ENCODE assay signal across 13 cellular contexts in genomic region chr22:24471570-24471969, GRCh38. TPM values are rescaled to one million over a fixed set of nuclear protein-coding genes. Genes with fewer than 3 reads are reported as not detected.
DNase-seq lines count a peak whose midpoint lies in the region; ATAC-seq, FAIRE-seq and TF ChIP-seq lines count a peak whose summit lies in the region.
"Had no signal": no experiment of that assay in that cellular context is flagged by ENCODE, and none has a peak within 500 bp of the region (broad histone marks: within the 10 kb centered on the region; RNA-seq: fewer than 3 reads in every experiment).

No MANE protein-coding gene starts in this region.

- H2BK120ac ChIP-seq in H1 (replicated peaks; ENCODE audit: low read depth, low read length), result no peak overlapping the region

- H3K36me3 ChIP-seq in H1 (ENCODE audit: control insufficient read depth in 2 of 4, insufficient read depth in 4 of 4, low read length in 3 of 4) (no peaks in the 10 kb centered on the region), tibial nerve (no peaks in the 10 kb centered on the region), stomach (no peaks in the 10 kb centered on the region)

- H3K18ac ChIP-seq in H1 (ENCODE audit: extremely low read depth, low read length), result no peak overlapping the region

- 85% methylated on average over 4 of the region's 4 CpGs; no CpG with 5 or more reads in 1 of the 2 experiments for WGBS in H1 (ENCODE audit: extremely low coverage in 1 of 2, insufficient coverage in 1 of 2, insufficient read length in 1 of 2, insufficient replicate concordance in 2 of 2, low coverage in 1 of 2, low lambda C conversion rate in 2 of 2, missing lambda C conversion rate in 1 of 2), 2 experiments
- 57 to 65% methylated on average over 4 of the region's 4 CpGs for WGBS in tibial nerve, 2 donors
- 76 to 91% (median 78%) methylated on average over 4 of the region's 4 CpGs for WGBS in stomach, 5 donors

- no peak for TF ChIP-seq EP300 in H1 (IDR thresholded peaks at IDR 0.05; ENCODE audit: borderline replicate concordance in 1 of 2, low read depth in 2 of 2, low read length in 2 of 2)
- TF ChIP-seq EP300 in tibial nerve (IDR thresholded peaks at IDR 0.05), result peak in 1 of 2 donors; percentile 81
- TF ChIP-seq EP300 in stomach (IDR thresholded peaks at IDR 0.05), result no peak

- H3K4ac ChIP-seq in H1 (replicated peaks; ENCODE audit: insufficient read length, low read depth, low read length), result no peak overlapping the region

- peak; percentile 65 for DNase-seq in NCI-H524 treated with DMSO at 0.1 percent for 48 hours (lab: John Stamatoyannopoulos, UW)
- DNase-seq in H1 (ENCODE audit: low read depth in 1 of 2, low spot score in 2 of 2), result peak in 1 of 2 experiments; percentile 17
- peak; percentile 21 for DNase-seq in medulla oblongata (ENCODE audit: extremely low spot score)
- peak; percentile 59 to 75 for DNase-seq in tibial nerve (ENCODE audit: low spot score in 2 of 2)
- no peak for DNase-seq in stomach
- DNase-seq: activated T-cell treated with anti-CD3 and anti-CD28 coated beads, Interleukin-2, amount 50 U/mL, for 1 hour; cortex of kidney; NCI-H1694 treated with DMSO at 0.1 percent for 48 hours; stimulated activated CD4-positive, alpha-beta T cell treated with anti-CD3 and anti-CD28 coated beads, Interleukin-2, amount 100 ng/mL, for 24 hours; stimulated activated naive CD8-positive, alpha-beta T cell treated with anti-CD3 and anti-CD28 coated beads, Interleukin-15, amount 100 ng/mL, for 72 hours had no signal

- H4K91ac ChIP-seq in H1 (replicated peaks; ENCODE audit: insufficient read length, low read length), result no peak overlapping the region

- intact Hi-C loops in stomach (cut with DNase I; ENCODE audit: low total_unique reads), result no loop called here

- no peaks in the 10 kb centered on the region for H3K23me2 ChIP-seq in H1 (ENCODE audit: low read depth, low read length)

- H4K8ac ChIP-seq in H1 (ENCODE audit: extremely low read depth, insufficient read depth, low read length), result no peak overlapping the region

- TF ChIP-seq CTCF in H1 (IDR thresholded peaks at IDR 0.05; ENCODE audit: control extremely low read depth in 1 of 3, insufficient read depth in 1 of 3, low read depth in 1 of 3, low read length in 3 of 3) (no peak), tibial nerve (IDR thresholded peaks at IDR 0.05) (no peak), stomach (IDR thresholded peaks at IDR 0.05) (no peak)

- H2BK5ac ChIP-seq in H1 (ENCODE audit: low read depth, low read length), result no peak overlapping the region

- H2BK12ac ChIP-seq in H1 (ENCODE audit: low read depth, low read length), result no peak overlapping the region

- CTCF ChIA-PET in H1 (lab: Charles Lee; ENCODE audit: partially characterized antibody), result interaction anchor here (0.6 to 3.8 kb wide), 6 partner anchors 16 to 190 kb away, joined by 3 to 18 read pairs (median 4); no protein-coding TSS in a partner anchor

- H3K4me1 ChIP-seq in H1 (replicated peaks in 1 of 4; ENCODE audit: control insufficient read depth in 3 of 4, insufficient read depth in 4 of 4, low read length in 3 of 4), result peaks cover 4 to 8% (median 5%) of the 10 kb centered on the region in 4 experiments; a peak in 5 of 7 replicates
- H3K4me1 ChIP-seq in tibial nerve, result peaks cover 0 to 52% (median 13%) of the 10 kb centered on the region in 4 donors
- H3K4me1 ChIP-seq in stomach, result peaks cover 0 to 19% (median 9%) of the 10 kb centered on the region in 4 donors

- no peak for TF ChIP-seq POLR2A in H1 (IDR thresholded peaks at IDR 0.05; ENCODE audit: control extremely low read depth in 1 of 2, low read depth in 2 of 2, low read length in 2 of 2)
- TF ChIP-seq POLR2A in tibial nerve (IDR thresholded peaks at IDR 0.05), result no peak
- TF ChIP-seq POLR2A in stomach (IDR thresholded peaks at IDR 0.05), result no peak

- no peak overlapping the region for H3K4me2 ChIP-seq in H1 (ENCODE audit: insufficient read depth in 1 of 2, low read depth in 2 of 2, low read length in 2 of 2)
- H3K4me2 ChIP-seq: hepatocyte had no signal

- no peak overlapping the region for H3K9ac ChIP-seq in H1 (replicated peaks in 1 of 4; ENCODE audit: extremely low read depth in 1 of 4, low read depth in 3 of 4, low read length in 3 of 4)

- H4K5ac ChIP-seq in H1 (ENCODE audit: insufficient read length, low read depth, low read length), result no peak overlapping the region

- no peak overlapping the region for H3K56ac ChIP-seq in H1 (replicated peaks; ENCODE audit: insufficient read length, low read depth, low read length)

- peak overlapping the region; percentile 81 for H2AFZ ChIP-seq in H1 (ENCODE audit: low read length)
- H2AFZ ChIP-seq: hepatocyte had no signal

- H3K79me2 ChIP-seq in H1 (ENCODE audit: control insufficient read depth in 1 of 2, insufficient read depth in 2 of 2, low read length in 2 of 2), result no peaks in the 10 kb centered on the region
- H3K79me2 ChIP-seq: hepatocyte had no signal

- H2BK15ac ChIP-seq in H1 (ENCODE audit: low read length), result no peak overlapping the region

- H3K27ac ChIP-seq in H1 (ENCODE audit: low read depth, low read length) (no peak overlapping the region), tibial nerve (peak overlapping the region in 2 of 4 donors; percentile 53 to 65), stomach (no peak overlapping the region)
- H3K27ac ChIP-seq: hepatocyte had no signal

- H4K20me1 ChIP-seq in H1 (replicated peaks in 1 of 2; ENCODE audit: control insufficient read depth in 1 of 2, insufficient read depth in 2 of 2, low read length in 2 of 2), result no peaks in the 10 kb centered on the region

- no peak overlapping the region for H2AK5ac ChIP-seq in H1 (ENCODE audit: low read depth, low read length)

- no peak overlapping the region for H2BK20ac ChIP-seq in H1 (ENCODE audit: low read length)

- H3K23ac ChIP-seq in H1 (ENCODE audit: insufficient read length), result no peak overlapping the region

- 0 out of 4 replicates have a peak, but pooled peaks cover 0 to 3% of the 10 kb centered on the region in 2 experiments for H3K9me3 ChIP-seq in H1 (ENCODE audit: insufficient read depth in 2 of 2, low read depth in 1 of 2, low read length in 1 of 2)
- peaks cover 0 to 5% (median 0%) of the 10 kb centered on the region in 4 donors for H3K9me3 ChIP-seq in tibial nerve
- H3K9me3 ChIP-seq in stomach, result no peaks in the 10 kb centered on the region

- FAIRE-seq in H1 (lab: Jason Lieb, UNC), result no peak

- POLR2A ChIA-PET in H1 (lab: Charles Lee; ENCODE audit: partially characterized antibody), result no interaction called here

- no peak overlapping the region for H3K4me3 ChIP-seq in H1 (ENCODE audit: extremely low read depth in 1 of 4, insufficient read depth in 2 of 4, low read depth in 3 of 4, low read length in 4 of 4)
- no peak overlapping the region for H3K4me3 ChIP-seq in tibial nerve
- H3K4me3 ChIP-seq in stomach, result no peak overlapping the region
- H3K4me3 ChIP-seq: hepatocyte had no signal

- no peak for ATAC-seq in HG02678 (IDR thresholded peaks at IDR 0.05; ENCODE audit: unreplicated experiment)
- ATAC-seq in HG03571 (IDR thresholded peaks at IDR 0.05; ENCODE audit: unreplicated experiment), result no peak
- ATAC-seq: stimulated activated naive CD8-positive, alpha-beta T cell treated with anti-CD3 and anti-CD28 coated beads, Interleukin-15, amount 100 ng/mL, for 72 hours had no signal

- no peak for TF ChIP-seq RAD21 in H1 (IDR thresholded peaks at IDR 0.05 in 1 of 2, conservative IDR thresholded peaks at IDR 0.05 in 1 of 2; ENCODE audit: low read depth in 2 of 2, low read length in 2 of 2)

- H3K27me3 ChIP-seq in H1 (replicated peaks in 1 of 4; ENCODE audit: control insufficient read depth in 3 of 4, extremely low read depth in 1 of 4, insufficient read depth in 3 of 4, low read length in 3 of 4) (no peaks in the 10 kb centered on the region), tibial nerve (no peaks in the 10 kb centered on the region), stomach (no peaks in the 10 kb centered on the region)
- H3K27me3 ChIP-seq: hepatocyte had no signal

- no peak overlapping the region for H3K14ac ChIP-seq in H1 (ENCODE audit: insufficient read length)

- no peaks in the 10 kb centered on the region for H3K79me1 ChIP-seq in H1 (ENCODE audit: low read depth, low read length)

TF ChIP-seq in H1, 55 proteins besides CTCF, POLR2A, EP300 and RAD21 (continues in another document):
- TF ChIP-seq SAP30 (IDR thresholded peaks at IDR 0.05; ENCODE audit: insufficient read depth, insufficient replicate concordance, low read length) (no peak), E2F6 (IDR thresholded peaks at IDR 0.05) (no peak), SP1 (IDR thresholded peaks at IDR 0.05; ENCODE audit: low read depth, low read length) (no peak)

RNA-seq across cellular contexts. Expression of gene UPB1, which starts 23.6 kb away (rescaled TPM):
- total RNA-seq in H1 (2021; fragmentation: NEBNext Ultra II Directional; extraction: Animal tissue kit (Norgen Biotek cat#: 25700)), result not detected in 2 replicates
- 0.05 and 0.09 TPM in 2 replicates for polyA plus RNA-seq in H1 (2011; rRNA removed)
- polyA plus RNA-seq in H1 (2011; cell fraction: cytosol; rRNA removed), result 0.26 TPM
- 0.36 TPM for polyA plus RNA-seq in H1 (2011; cell fraction: nucleus; rRNA removed)
- polyA plus RNA-seq in H1 (2012, experiment 1 of 2), result 0.06 to 0.17 TPM (median 0.12 TPM) in 4 replicates
- not detected for polyA plus RNA-seq in H1 (2012, experiment 2 of 2)
- 0.04 TPM for polyA plus RNA-seq in H1 (2013, experiment 1 of 2)
- 0.06 TPM for polyA plus RNA-seq in H1 (2013, experiment 2 of 2)
- 0.16 TPM in 1 of 2 replicates, not detected in the other for polyA minus RNA-seq in H1 (2011; rRNA and poly(A)+ RNA removed)
- polyA minus RNA-seq in H1 (2011; cell fraction: cytosol; rRNA and poly(A)+ RNA removed), result not detected
- 0.50 TPM for polyA minus RNA-seq in H1 (2011; cell fraction: nucleus; rRNA and poly(A)+ RNA removed)
- total RNA-seq in tibial nerve, result under 1 TPM in 3 of 4 donors, not detected in 1; 0.44 to 0.98 (median 0.63) TPM
- under 1 TPM in 1 of 5 donors, not detected in 4; 0.73 TPM for total RNA-seq in stomach
- polyA plus RNA-seq in stomach, result under 1 TPM in 1 of 3 donors, not detected in 2; 0.35 TPM

RNA-seq across cellular contexts. Expression of gene ADORA2A, which starts 44.2 kb away (rescaled TPM):
- 7.1 and 7.2 TPM in 2 replicates for total RNA-seq in H1 (2021; fragmentation: NEBNext Ultra II Directional; extraction: Animal tissue kit (Norgen Biotek cat#: 25700))
- polyA plus RNA-seq in H1 (2011; rRNA removed) (20.3 and 22.1 TPM in 2 replicates), stomach (1 to 10 TPM; 1.4 to 2.9 (median 1.6) TPM)
- 12.9 TPM for polyA plus RNA-seq in H1 (2011; cell fraction: cytosol; rRNA removed)
- 23.1 TPM for polyA plus RNA-seq in H1 (2011; cell fraction: nucleus; rRNA removed)
- polyA plus RNA-seq in H1 (2012, experiment 1 of 2), result 6.9 to 12.0 TPM (median 8.8 TPM) in 4 replicates
- polyA plus RNA-seq in H1 (2012, experiment 2 of 2), result 6.4 TPM
- polyA plus RNA-seq in H1 (2013, experiment 1 of 2), result 5.4 TPM
- 5.4 TPM for polyA plus RNA-seq in H1 (2013, experiment 2 of 2)
- polyA minus RNA-seq in H1 (2011; rRNA and poly(A)+ RNA removed), result 14.0 and 14.6 TPM in 2 replicates
- polyA minus RNA-seq in H1 (2011; cell fraction: cytosol; rRNA and poly(A)+ RNA removed), result 10.5 TPM
- 11.1 TPM for polyA minus RNA-seq in H1 (2011; cell fraction: nucleus; rRNA and poly(A)+ RNA removed)
- total RNA-seq in tibial nerve (1 to 10 TPM; 2.6 to 4.2 (median 3.5) TPM), stomach (1 to 10 TPM in 3 of 5 donors, under 1 TPM in 1, not detected in 1; 0.58 to 7.1 (median 3.1) TPM)
